ENCODE assay signal across 9 cellular contexts in genomic region chr10:52488606-52489485, GRCh38.
DNase-seq lines count a peak whose midpoint lies in the region; ATAC-seq and TF ChIP-seq lines count a peak whose summit lies in the region.
"Had no signal": no experiment of that assay in that cellular context is flagged by ENCODE, and none has a peak within 500 bp of the region (broad histone marks: within the 10 kb centered on the region; RNA-seq: fewer than 3 reads in every experiment).

No MANE protein-coding gene starts in this region.

- H3K36me3 ChIP-seq in MM.1S (replicated peaks; ENCODE audit: insufficient read depth, low read length) = no peaks in the 10 kb centered on the region

- peaks cover 49% of the 10 kb centered on the region for H3K4me1 ChIP-seq in MM.1S (ENCODE audit: low read length)

- intact Hi-C loops in dorsolateral prefrontal cortex (cut with DNase I) = loop anchor here in 1 of 2 donors (5.0 kb wide), 1 partner anchor 177 kb away; the partner anchor contains the start of gene DKK1

- H3K9me3 ChIP-seq in MM.1S (replicated peaks; ENCODE audit: insufficient read depth, low read length) = no peaks in the 10 kb centered on the region

- H3K36me3 Mint-ChIP-seq in neural crest cell (ENCODE audit: low read depth) = no peaks in the 10 kb centered on the region
- H3K36me3 Mint-ChIP-seq in activated T-cell treated with anti-CD3 and anti-CD28 coated beads, Interleukin-2, amount 50 U/mL, for 72 hours (ENCODE audit: insufficient read depth in 2 of 2) = no peaks in the 10 kb centered on the region

- no peak overlapping the region for H3K4me2 ChIP-seq in MM.1S (ENCODE audit: low read depth, low read length)

- H3F3A ChIP-seq in MM.1S (ENCODE audit: insufficient read depth, low read length) = peaks cover 9% of the 10 kb centered on the region; the same call in 1 of the 2 replicates

- no peak overlapping the region for H3K27ac Mint-ChIP-seq in neural crest cell (ENCODE audit: unreplicated experiment)
- no peak overlapping the region for H3K27ac Mint-ChIP-seq in activated T-cell treated with anti-CD3 and anti-CD28 coated beads, Interleukin-2, amount 50 U/mL, for 72 hours
- H3K27ac Mint-ChIP-seq: activated B cell treated with CpG ODN at 0.5 μM for 24 hours had no signal

- no peak overlapping the region for H3K4me3 Mint-ChIP-seq in neural crest cell
- no peak overlapping the region for H3K4me3 Mint-ChIP-seq in activated T-cell treated with anti-CD3 and anti-CD28 coated beads, Interleukin-2, amount 50 U/mL, for 72 hours
- H3K4me3 Mint-ChIP-seq: activated B cell treated with CpG ODN at 0.5 μM for 24 hours had no signal

- no peaks in the 10 kb centered on the region for H3K9me2 ChIP-seq in MM.1S (replicated peaks; ENCODE audit: insufficient read depth, low read length)

- H3K9me3 Mint-ChIP-seq in neural crest cell = no peaks in the 10 kb centered on the region
- H3K9me3 Mint-ChIP-seq in activated T-cell treated with anti-CD3 and anti-CD28 coated beads, Interleukin-2, amount 50 U/mL, for 72 hours = peaks cover 0 to 2% of the 10 kb centered on the region in 2 donors
- H3K9me3 Mint-ChIP-seq: activated B cell treated with CpG ODN at 0.5 μM for 24 hours had no signal

- TF ChIP-seq CTCF in GM10266 (IDR thresholded peaks at IDR 0.05; ENCODE audit: control insufficient read depth, insufficient read depth, low read depth, missing control alignments) = peak; percentile 44
- TF ChIP-seq CTCF in MM.1S (IDR thresholded peaks at IDR 0.05; ENCODE audit: low read length) = peak; percentile 55
- TF ChIP-seq CTCF in dorsolateral prefrontal cortex (IDR thresholded peaks at IDR 0.05 in 54 of 56, conservative IDR thresholded peaks at IDR 0.05 in 2 of 56; ENCODE audit: low read depth in 1 of 56, partially characterized antibody in 56 of 56) = peak; percentile 54 to 91 (median 72)
- peak; percentile 83 for TF ChIP-seq CTCF in neural crest cell (conservative IDR thresholded peaks at IDR 0.05)

- H3K4me3 ChIP-seq in MM.1S (ENCODE audit: low read length) (no peak overlapping the region), dorsolateral prefrontal cortex (no peak overlapping the region)

- peaks cover 3% of the 10 kb centered on the region for H3K27me3 Mint-ChIP-seq in neural crest cell (ENCODE audit: low read depth)
- H3K27me3 Mint-ChIP-seq in activated T-cell treated with anti-CD3 and anti-CD28 coated beads, Interleukin-2, amount 50 U/mL, for 72 hours (ENCODE audit: low read depth) = no peaks in the 10 kb centered on the region
- H3K27me3 Mint-ChIP-seq: activated B cell treated with CpG ODN at 0.5 μM for 24 hours had no signal

- no peaks in the 10 kb centered on the region for H3K27me3 ChIP-seq in MM.1S (replicated peaks; ENCODE audit: insufficient read depth, low read length)
- no peaks in the 10 kb centered on the region for H3K27me3 ChIP-seq in dorsolateral prefrontal cortex

- peak; percentile 9 for DNase-seq in GM10266 (ENCODE audit: extremely low spot score)
- DNase-seq in MM.1S = peak; percentile 61
- no peak for DNase-seq in dorsolateral prefrontal cortex
- DNase-seq in neural crest cell (ENCODE audit: low read depth, low spot score) = no peak
- DNase-seq in DMS153 treated with DMSO at 0.1 percent for 48 hours (lab: John Stamatoyannopoulos, UW; ENCODE audit: unreplicated experiment) = no peak
- DNase-seq in activated T-cell treated with anti-CD3 and anti-CD28 coated beads, Interleukin-2, amount 50 U/mL, for 1 hour = no peak
- no peak for DNase-seq in activated T-cell treated with anti-CD3 and anti-CD28 coated beads, Interleukin-2, amount 50 U/mL, for 72 hours
- DNase-seq: activated B cell treated with CpG ODN at 0.5 μM for 24 hours had no signal

- no peaks in the 10 kb centered on the region for H4K20me1 ChIP-seq in MM.1S (ENCODE audit: insufficient read depth, low read length)

- no peak overlapping the region for H3K9ac ChIP-seq in MM.1S (ENCODE audit: low read length)

- ATAC-seq in GM21390 (IDR thresholded peaks at IDR 0.05; ENCODE audit: unreplicated experiment) = no peak
- ATAC-seq in activated T-cell treated with anti-CD3 and anti-CD28 coated beads, Interleukin-2, amount 50 U/mL, for 72 hours (replicated peaks in 1 of 2) = no peak

- H3K4me1 Mint-ChIP-seq in neural crest cell = no peaks in the 10 kb centered on the region
- no peaks in the 10 kb centered on the region for H3K4me1 Mint-ChIP-seq in activated T-cell treated with anti-CD3 and anti-CD28 coated beads, Interleukin-2, amount 50 U/mL, for 72 hours (ENCODE audit: low read depth)

- H3K27ac ChIP-seq in MM.1S (ENCODE audit: low read length) (no peak overlapping the region), dorsolateral prefrontal cortex (no peak overlapping the region)

- H3K79me2 ChIP-seq in MM.1S (ENCODE audit: low read length) = no peaks in the 10 kb centered on the region

- peak overlapping the region; percentile 60 for H2AFZ ChIP-seq in MM.1S (ENCODE audit: low read length)

Comparison
In these comparisons a context has a peak if more than half of its experiments do, and no peak if none do; other contexts are left out.
1. DNase-seq: peak in GM10266 (single experiment) and MM.1S (single experiment); none in dorsolateral prefrontal cortex (0 of 10), neural crest cell (single experiment), DMS153 treated with DMSO at 0.1 percent for 48 hours (single experiment), activated T-cell treated with anti-CD3 and anti-CD28 coated beads, Interleukin-2, amount 50 U/mL, for 1 hour (single experiment) and activated T-cell treated with anti-CD3 and anti-CD28 coated beads, Interleukin-2, amount 50 U/mL, for 72 hours (0 of 2).
2. Peak in every context shown above with its lines, with median percentiles within 50 percentile points of each other: CTCF ChIP-seq.